In genomic region chr3:133944181-133944580, GRCh38 we compare ENCODE assay signal across 8 cellular contexts. TPM values are rescaled to one million over a fixed set of nuclear protein-coding genes. Genes with fewer than 3 reads are reported as not detected.
DNase-seq lines count a peak whose midpoint lies in the region; ATAC-seq, FAIRE-seq and TF ChIP-seq lines count a peak whose summit lies in the region.
"Had no signal": no experiment of that assay in that cellular context is flagged by ENCODE, and none has a peak within 500 bp of the region (broad histone marks: within the 10 kb centered on the region; RNA-seq: fewer than 3 reads in every experiment).

No MANE protein-coding gene starts in this region.

- no peak for DNase-seq in breast epithelium (ENCODE audit: low spot score in 2 of 2)
- DNase-seq in kidney tubule cell (ENCODE audit: low spot score), result peak; percentile 81
- no peak for DNase-seq in upper lobe of right lung
- no peak for DNase-seq in cerebellum (ENCODE audit: low spot score)
- no peak for DNase-seq in H54 (ENCODE audit: insufficient read length, low spot score)
- DNase-seq: activated T-cell treated with anti-CD3 and anti-CD28 coated beads, Interleukin-2, amount 50 U/mL, for 4 hours had no signal

- peak overlapping the region; percentile 84 to 85 for H3K27ac ChIP-seq in breast epithelium
- H3K27ac ChIP-seq in upper lobe of right lung, result peak overlapping the region; percentile 67

- H4K20me1 ChIP-seq in Loucy (ENCODE audit: insufficient read depth, low read length, poor library complexity, severe bottlenecking), result no peaks in the 10 kb centered on the region

- H3K9me2 ChIP-seq in Loucy (replicated peaks; ENCODE audit: low read depth, low read length), result no peaks in the 10 kb centered on the region

- TF ChIP-seq POLR2A in breast epithelium (IDR thresholded peaks at IDR 0.05) (no peak), H54 (IDR thresholded peaks at IDR 0.05; ENCODE audit: low read depth, low read length) (no peak)

- peak overlapping the region; percentile 14 for H3K9ac ChIP-seq in Loucy (ENCODE audit: low read depth, low read length, poor library complexity, severe bottlenecking)

- intact Hi-C loops in breast epithelium (cut with DNase I; ENCODE audit: low total_unique reads) (no loop called here), upper lobe of right lung (cut with DNase I) (no loop called here)

- no peak for TF ChIP-seq CTCF in Loucy (conservative IDR thresholded peaks at IDR 0.05; ENCODE audit: low read length)
- TF ChIP-seq CTCF in breast epithelium (IDR thresholded peaks at IDR 0.05), result no peak
- no peak for TF ChIP-seq CTCF in upper lobe of right lung (IDR thresholded peaks at IDR 0.05)

- no peak for ATAC-seq in upper lobe of right lung
- ATAC-seq in HG02642 (IDR thresholded peaks at IDR 0.05; ENCODE audit: poor library complexity, unreplicated experiment), result no peak
- ATAC-seq: activated T-cell treated with anti-CD3 and anti-CD28 coated beads, Interleukin-2, amount 50 U/mL, for 4 hours had no signal

- no peak overlapping the region for H2AFZ ChIP-seq in Loucy (ENCODE audit: low read length)

- H3K36me3 ChIP-seq in Loucy (ENCODE audit: insufficient read depth, low read length) (no peaks in the 10 kb centered on the region), breast epithelium (no peaks in the 10 kb centered on the region), upper lobe of right lung (no peaks in the 10 kb centered on the region)

- H3K27me3 ChIP-seq in Loucy (ENCODE audit: insufficient read depth, low read length, poor library complexity, severe bottlenecking), result no peaks in the 10 kb centered on the region
- no peaks in the 10 kb centered on the region for H3K27me3 ChIP-seq in breast epithelium
- H3K27me3 ChIP-seq in upper lobe of right lung, result no peaks in the 10 kb centered on the region

- H3K4me2 ChIP-seq in Loucy (ENCODE audit: low read depth, low read length, poor library complexity, severe bottlenecking), result peak overlapping the region; percentile 21

- no peak for FAIRE-seq in H54 (lab: Jason Lieb, UNC)

- no peaks in the 10 kb centered on the region for H3K79me2 ChIP-seq in Loucy (ENCODE audit: insufficient read depth, low read length)

- no peaks in the 10 kb centered on the region for H3K9me3 ChIP-seq in Loucy (ENCODE audit: insufficient read depth, low read depth, low read length)
- H3K9me3 ChIP-seq in breast epithelium, result no peaks in the 10 kb centered on the region
- no peaks in the 10 kb centered on the region for H3K9me3 ChIP-seq in upper lobe of right lung

- no peak overlapping the region for H3K4me3 ChIP-seq in Loucy (ENCODE audit: low read length, poor library complexity, severe bottlenecking)
- no peak overlapping the region for H3K4me3 ChIP-seq in breast epithelium
- H3K4me3 ChIP-seq in upper lobe of right lung, result no peak overlapping the region

- H3K4me1 ChIP-seq in Loucy (ENCODE audit: insufficient read depth, low read length, poor library complexity, severe bottlenecking), result peaks cover 57% of the 10 kb centered on the region
- peaks cover 4 to 42% of the 10 kb centered on the region in 2 donors for H3K4me1 ChIP-seq in breast epithelium
- H3K4me1 ChIP-seq in upper lobe of right lung, result peaks cover 29% of the 10 kb centered on the region

- H3F3A ChIP-seq in Loucy (ENCODE audit: low read depth), result no peaks in the 10 kb centered on the region

RNA-seq across cellular contexts. Expression of gene RAB6B, which starts 48.5 kb away (rescaled TPM):
- total RNA-seq in breast epithelium (1 to 10 TPM; 1.8 to 3.9 (median 3.4) TPM), upper lobe of right lung (7.4 TPM), cerebellum (50.9 TPM)
